Comparison of ENCODE assay signal across 28 cellular contexts in the genomic region with DNA sequence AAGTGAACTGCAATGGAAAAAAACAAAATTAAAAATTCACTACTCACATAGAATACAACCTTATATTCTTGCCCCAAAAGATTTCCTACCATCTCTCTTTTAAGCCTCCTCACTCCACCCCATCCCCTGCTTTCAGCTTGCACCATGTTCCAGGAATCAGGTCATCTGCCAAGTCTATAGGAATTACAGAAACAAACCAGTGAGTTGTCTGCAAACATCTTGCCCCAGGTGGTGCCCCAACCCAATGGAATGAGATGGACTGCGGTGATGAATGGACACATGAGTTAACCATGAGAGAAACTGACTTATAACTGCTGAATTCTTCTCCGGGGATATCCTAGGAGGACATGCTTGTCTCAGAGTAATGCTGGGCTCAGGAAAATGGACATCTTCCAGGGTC.
"Had no signal": no experiment of that assay in that cellular context is flagged by ENCODE, and none has a peak within 500 bp of the region (broad histone marks: within the 10 kb centered on the region; RNA-seq: fewer than 3 reads in every experiment).

No MANE protein-coding gene starts in this region.

- ATAC-seq: gastroesophageal sphincter; naive thymus-derived CD8-positive, alpha-beta T cell; psoas muscle; stimulated activated naive B cell treated with anti-CD40 and anti-IgM and Interleukin-4, amounts not matched to agents 10 μg/mL and 1 μg/mL and 100 μg/mL, for 72 hours had no signal

- H3K27ac ChIP-seq: brain microvascular endothelial cell, gastroesophageal sphincter, parathyroid adenoma, psoas muscle, stomach, thyroid gland had no signal

- H3K79me2 ChIP-seq: parathyroid adenoma had no signal

- H3K36me3 Mint-ChIP-seq: activated CD4-positive, alpha-beta memory T cell treated with anti-CD3 and anti-CD28 coated beads for 36 hours; activated naive CD8-positive, alpha-beta T cell treated with anti-CD3 and anti-CD28 coated beads, Interleukin-2, amount 10 ng/mL, durations not matched to agents 7 days and 5 days; memory B cell; naive thymus-derived CD8-positive, alpha-beta T cell; stimulated activated naive B cell treated with anti-CD40 and anti-IgM and Interleukin-4, amounts not matched to agents 10 μg/mL and 1 μg/mL and 100 μg/mL, for 72 hours had no signal

- H3K9me3 Mint-ChIP-seq: activated CD4-positive, alpha-beta memory T cell treated with anti-CD3 and anti-CD28 coated beads for 36 hours; activated CD4-positive, alpha-beta T cell treated with anti-CD3 and anti-CD28 coated beads, Interleukin-2, amount 10 ng/mL, durations not matched to agents 24 days and 14 days; neural crest cell had no signal

- H3K27me3 Mint-ChIP-seq: activated CD4-positive, alpha-beta memory T cell treated with anti-CD3 and anti-CD28 coated beads for 36 hours; activated CD4-positive, alpha-beta T cell treated with anti-CD3 and anti-CD28 coated beads, Interleukin-2, amount 10 ng/mL, durations not matched to agents 24 days and 14 days; activated naive CD8-positive, alpha-beta T cell treated with anti-CD3 and anti-CD28 coated beads, Interleukin-2, amount 10 ng/mL, durations not matched to agents 7 days and 5 days; dendritic cell treated with granulocyte-macrophage colony-stimulating factor and Interleukin-4, amounts not matched to agents 40 ng/mL and 50 ng/mL, for 4 days; memory B cell; stimulated activated naive B cell treated with anti-CD40 and anti-IgM and Interleukin-4, amounts not matched to agents 10 μg/mL and 1 μg/mL and 100 μg/mL, for 72 hours had no signal

- H3K4me1 ChIP-seq: gastroesophageal sphincter, parathyroid adenoma, psoas muscle, stomach, thyroid gland had no signal

- H3K9me3 ChIP-seq: gastroesophageal sphincter, psoas muscle, stomach, thyroid gland had no signal

- H3K4me1 Mint-ChIP-seq: activated CD4-positive, alpha-beta T cell treated with anti-CD3 and anti-CD28 coated beads, Interleukin-2, amount 10 ng/mL, durations not matched to agents 24 days and 14 days; activated naive CD8-positive, alpha-beta T cell treated with anti-CD3 and anti-CD28 coated beads, Interleukin-2, amount 10 ng/mL, durations not matched to agents 7 days and 5 days; memory B cell; naive thymus-derived CD8-positive, alpha-beta T cell; stimulated activated naive B cell treated with anti-CD40 and anti-IgM and Interleukin-4, amounts not matched to agents 10 μg/mL and 1 μg/mL and 100 μg/mL, for 72 hours had no signal

- DNase-seq: activated CD4-positive, alpha-beta memory T cell treated with anti-CD3 and anti-CD28 coated beads for 36 hours; activated CD4-positive, alpha-beta T cell treated with anti-CD3 and anti-CD28 coated beads, Interleukin-2, amount 10 ng/mL, durations not matched to agents 24 days and 14 days; activated CD4-positive, CD25-positive, alpha-beta regulatory T cell treated with anti-CD3 and anti-CD28 coated beads, Interleukin-2, amount 50 U/mL, for 72 hours; activated CD8-positive, alpha-beta memory T cell treated with anti-CD3 and anti-CD28 coated beads, Interleukin-2, amount 50 U/mL, for 4 hours; activated effector memory CD4-positive, alpha-beta T cell treated with anti-CD3 and anti-CD28 coated beads, Interleukin-2, amount 50 U/mL, for 16 hours; activated naive CD4-positive, alpha-beta T cell treated with anti-CD3 and anti-CD28 coated beads for 36 hours; activated naive CD8-positive, alpha-beta T cell treated with anti-CD3 and anti-CD28 coated beads, Interleukin-2, amount 10 ng/mL, durations not matched to agents 7 days and 5 days; activated T-cell treated with anti-CD3 and anti-CD28 coated beads, Interleukin-2, amount 50 U/mL, for 1 hour; brain microvascular endothelial cell; central memory CD4-positive, alpha-beta T cell; erythroblast; hippocampal formation; kidney; naive thymus-derived CD8-positive, alpha-beta T cell; nucleus accumbens; psoas muscle; stimulated activated CD4-positive, alpha-beta T cell treated with anti-CD3 and anti-CD28 coated beads, Interleukin-15, amount 100 ng/mL, for 24 hours; stimulated activated CD4-positive, alpha-beta T cell treated with anti-CD3 and anti-CD28 coated beads, Interleukin-2, amount 100 ng/mL, for 24 hours; stimulated activated naive B cell treated with anti-CD40 and anti-IgM and Interleukin-4, amounts not matched to agents 10 μg/mL and 1 μg/mL and 100 μg/mL, for 72 hours; stomach; T-helper 2 cell; thyroid gland had no signal

- H3K4me3 ChIP-seq: gastroesophageal sphincter, psoas muscle, stomach, thyroid gland had no signal

- H3K27me3 ChIP-seq: brain microvascular endothelial cell, gastroesophageal sphincter, stomach, thyroid gland had no signal

- H3K27ac Mint-ChIP-seq: activated CD4-positive, alpha-beta memory T cell treated with anti-CD3 and anti-CD28 coated beads for 36 hours; activated CD4-positive, alpha-beta T cell treated with anti-CD3 and anti-CD28 coated beads, Interleukin-2, amount 10 ng/mL, durations not matched to agents 24 days and 14 days; activated naive CD4-positive, alpha-beta T cell treated with anti-CD3 and anti-CD28 coated beads for 36 hours; activated naive CD8-positive, alpha-beta T cell treated with anti-CD3 and anti-CD28 coated beads, Interleukin-2, amount 10 ng/mL, durations not matched to agents 7 days and 5 days; activated T-helper 1 cell treated with anti-CD3 and anti-CD28 coated beads, Interleukin-12 subunit alpha, Interleukin-12 subunit beta, Interleukin-2, Interleukin-4 antibody, amounts not matched to agents 30 ng/mL and 10 ng/mL and 1 ng/mL, durations not matched to agents 14 hours and 24 hours and 36 hours; dendritic cell treated with granulocyte-macrophage colony-stimulating factor and Interleukin-4, amounts not matched to agents 40 ng/mL and 50 ng/mL, for 4 days; memory B cell; naive thymus-derived CD8-positive, alpha-beta T cell; stimulated activated naive B cell treated with anti-CD40 and anti-IgM and Interleukin-4, amounts not matched to agents 10 μg/mL and 1 μg/mL and 100 μg/mL, for 72 hours had no signal

- H3K9ac ChIP-seq: parathyroid adenoma had no signal

- H2AFZ ChIP-seq: parathyroid adenoma had no signal

- H3K36me3 ChIP-seq: brain microvascular endothelial cell, gastroesophageal sphincter, stomach, thyroid gland had no signal

- H3K4me3 Mint-ChIP-seq: activated CD4-positive, alpha-beta memory T cell treated with anti-CD3 and anti-CD28 coated beads for 36 hours; activated CD4-positive, alpha-beta T cell treated with anti-CD3 and anti-CD28 coated beads, Interleukin-2, amount 10 ng/mL, durations not matched to agents 24 days and 14 days; activated naive CD4-positive, alpha-beta T cell treated with anti-CD3 and anti-CD28 coated beads for 36 hours; activated naive CD8-positive, alpha-beta T cell treated with anti-CD3 and anti-CD28 coated beads, Interleukin-2, amount 10 ng/mL, durations not matched to agents 7 days and 5 days; activated T-helper 1 cell treated with anti-CD3 and anti-CD28 coated beads, Interleukin-12 subunit alpha, Interleukin-12 subunit beta, Interleukin-2, Interleukin-4 antibody, amounts not matched to agents 30 ng/mL and 10 ng/mL and 1 ng/mL, durations not matched to agents 14 hours and 24 hours and 36 hours; dendritic cell treated with granulocyte-macrophage colony-stimulating factor and Interleukin-4, amounts not matched to agents 40 ng/mL and 50 ng/mL, for 4 days; memory B cell; naive thymus-derived CD8-positive, alpha-beta T cell; neural crest cell; stimulated activated naive B cell treated with anti-CD40 and anti-IgM and Interleukin-4, amounts not matched to agents 10 μg/mL and 1 μg/mL and 100 μg/mL, for 72 hours had no signal
